ENCODE assay signal across 18 cellular contexts in the genomic region with DNA sequence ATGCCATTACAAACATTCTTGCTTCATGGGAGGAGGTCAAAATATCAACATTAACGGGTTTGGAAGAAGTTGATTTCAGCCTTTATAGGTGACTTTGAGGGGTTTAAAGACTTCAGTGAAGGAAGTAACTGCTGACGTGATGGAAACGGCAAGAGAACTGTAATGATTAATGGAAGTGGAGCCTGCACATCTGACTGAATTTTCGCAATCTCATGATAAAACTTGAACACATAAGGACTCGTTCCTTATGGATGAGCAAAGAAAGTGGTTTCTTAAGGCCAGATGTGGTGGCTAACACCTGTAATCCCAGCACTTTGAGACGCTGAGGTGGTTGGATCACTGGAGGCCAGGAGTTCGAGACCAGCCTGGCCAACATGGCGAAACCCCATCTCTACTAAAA.
DNase-seq lines count a peak whose midpoint lies in the region; ATAC-seq, FAIRE-seq and TF ChIP-seq lines count a peak whose summit lies in the region.
"Had no signal": no experiment of that assay in that cellular context is flagged by ENCODE, and none has a peak within 500 bp of the region (broad histone marks: within the 10 kb centered on the region; RNA-seq: fewer than 3 reads in every experiment).

No MANE protein-coding gene starts in this region.

- peak overlapping the region; percentile 90 for H3K27ac ChIP-seq in PC-3 (ENCODE audit: low read length)
- H3K27ac ChIP-seq in small intestine (ENCODE audit: low read depth in 1 of 2, low read length in 1 of 2), result no peak overlapping the region
- H3K27ac ChIP-seq in mesenchymal stem cell (ENCODE audit: low read length, poor library complexity, severe bottlenecking), result no peak overlapping the region
- H3K27ac ChIP-seq: adrenal gland had no signal

- H3K27me3 ChIP-seq in PC-3 (ENCODE audit: low read length) (no peaks in the 10 kb centered on the region), small intestine (ENCODE audit: control insufficient read depth in 2 of 2, insufficient read depth in 2 of 2, low read length in 2 of 2) (no peaks in the 10 kb centered on the region), mesenchymal stem cell (ENCODE audit: control insufficient read depth in 1 of 2, insufficient read depth in 1 of 2, low read length in 2 of 2) (no peaks in the 10 kb centered on the region)
- H3K27me3 ChIP-seq: adrenal gland had no signal

- no peak overlapping the region for H3K23ac ChIP-seq in mesenchymal stem cell (ENCODE audit: low read length in 2 of 2)

- peaks cover 86% of the 10 kb centered on the region for H3K4me1 Mint-ChIP-seq in activated naive CD4-positive, alpha-beta T cell treated with anti-CD3 and anti-CD28 coated beads, Interleukin-2, amount 50 U/mL, for 24 hours
- peaks cover 66% of the 10 kb centered on the region for H3K4me1 Mint-ChIP-seq in stimulated activated memory B cell treated with anti-CD40 and anti-IgM and Interleukin-4, amounts not matched to agents 10 μg/mL and 1 μg/mL and 100 μg/mL, for 72 hours

- intact Hi-C loops in PC-3 (cut with micrococcal nuclease), result loop anchor here (2.0 kb wide), 1 partner anchor 23 kb away; no protein-coding TSS in a partner anchor

- no peak overlapping the region for H2AK5ac ChIP-seq in mesenchymal stem cell (ENCODE audit: low read length, severe bottlenecking)

- FAIRE-seq in small intestine (lab: Jason Lieb, UNC), result no peak
- FAIRE-seq: TTC549 had no signal

- CTCF ChIA-PET in PC-3 (lab: Charles Lee), result no interaction called here

- no peaks in the 10 kb centered on the region for H3K79me2 ChIP-seq in PC-3 (ENCODE audit: low read length)

- no peak overlapping the region for H2BK12ac ChIP-seq in mesenchymal stem cell (ENCODE audit: low read length in 2 of 2)

- no peaks in the 10 kb centered on the region for H3K9me2 ChIP-seq in PC-3 (replicated peaks; ENCODE audit: low read length)

- no peaks in the 10 kb centered on the region for H3K27me3 Mint-ChIP-seq in activated naive CD4-positive, alpha-beta T cell treated with anti-CD3 and anti-CD28 coated beads, Interleukin-2, amount 50 U/mL, for 24 hours
- no peaks in the 10 kb centered on the region for H3K27me3 Mint-ChIP-seq in stimulated activated memory B cell treated with anti-CD40 and anti-IgM and Interleukin-4, amounts not matched to agents 10 μg/mL and 1 μg/mL and 100 μg/mL, for 72 hours
- H3K27me3 Mint-ChIP-seq: central memory CD8-positive, alpha-beta T cell had no signal

- H3K4me1 ChIP-seq in PC-3 (ENCODE audit: insufficient read depth, low read length), result peaks cover 37% of the 10 kb centered on the region
- H3K4me1 ChIP-seq in small intestine (ENCODE audit: control insufficient read depth in 2 of 2, insufficient read depth in 1 of 2, low read depth in 1 of 2, low read length in 1 of 2), result no peaks in the 10 kb centered on the region
- H3K4me1 ChIP-seq in mesenchymal stem cell (ENCODE audit: control insufficient read depth, insufficient read depth, low read depth, low read length), result peaks cover 3% of the 10 kb centered on the region
- H3K4me1 ChIP-seq: adrenal gland had no signal

- WGBS in small intestine, 3 donors, result 91 to 93% (median 91%) methylated on average over 8 of the region's 8 CpGs
- WGBS in mesenchymal stem cell, result 96% methylated on average over 7 of the region's 8 CpGs

- no peak for TF ChIP-seq CTCF in PC-3 (conservative IDR thresholded peaks at IDR 0.05; ENCODE audit: low read depth, low read length)

- no peak overlapping the region for H2BK5ac ChIP-seq in mesenchymal stem cell (ENCODE audit: low read depth, low read length, poor library complexity, severe bottlenecking)

- no peak for ATAC-seq in activated naive CD4-positive, alpha-beta T cell treated with anti-CD3 and anti-CD28 coated beads, Interleukin-2, amount 50 U/mL, for 72 hours
- ATAC-seq in PC-3, result no peak
- no peak for ATAC-seq in stimulated activated memory B cell treated with anti-CD40 and anti-IgM and Interleukin-4, amounts not matched to agents 10 μg/mL and 1 μg/mL and 100 μg/mL, for 72 hours
- ATAC-seq: left lobe of liver had no signal

- H3K36me3 Mint-ChIP-seq in activated naive CD4-positive, alpha-beta T cell treated with anti-CD3 and anti-CD28 coated beads, Interleukin-2, amount 50 U/mL, for 24 hours, result no peaks in the 10 kb centered on the region
- H3K36me3 Mint-ChIP-seq in activated naive CD4-positive, alpha-beta T cell treated with anti-CD3 and anti-CD28 coated beads, Interleukin-2, amount 50 U/mL, for 72 hours, result peaks cover 0 to 8% of the 10 kb centered on the region in 2 donors
- no peaks in the 10 kb centered on the region for H3K36me3 Mint-ChIP-seq in stimulated activated memory B cell treated with anti-CD40 and anti-IgM and Interleukin-4, amounts not matched to agents 10 μg/mL and 1 μg/mL and 100 μg/mL, for 72 hours

- H2AFZ ChIP-seq in PC-3 (ENCODE audit: low read length) (no peak overlapping the region), mesenchymal stem cell (ENCODE audit: low read depth, low read length) (no peak overlapping the region)

- H3K36me3 ChIP-seq in PC-3 (ENCODE audit: low read depth, low read length) (no peaks in the 10 kb centered on the region), small intestine (ENCODE audit: control insufficient read depth in 2 of 2, insufficient read depth in 2 of 2, low read length in 2 of 2) (no peaks in the 10 kb centered on the region), mesenchymal stem cell (ENCODE audit: control insufficient read depth in 1 of 2, insufficient read depth in 2 of 2, low read depth in 1 of 2, low read length in 2 of 2) (no peaks in the 10 kb centered on the region)
- H3K36me3 ChIP-seq: adrenal gland, HAP-1 had no signal

- no peaks in the 10 kb centered on the region for H3K9me3 Mint-ChIP-seq in activated naive CD4-positive, alpha-beta T cell treated with anti-CD3 and anti-CD28 coated beads, Interleukin-2, amount 50 U/mL, for 24 hours
- H3K9me3 Mint-ChIP-seq in activated naive CD4-positive, alpha-beta T cell treated with anti-CD3 and anti-CD28 coated beads, Interleukin-2, amount 50 U/mL, for 72 hours, result peaks cover 0 to 3% of the 10 kb centered on the region in 2 donors
- H3K9me3 Mint-ChIP-seq in stimulated activated memory B cell treated with anti-CD40 and anti-IgM and Interleukin-4, amounts not matched to agents 10 μg/mL and 1 μg/mL and 100 μg/mL, for 72 hours, result peaks cover 2% of the 10 kb centered on the region
- H3K9me3 Mint-ChIP-seq: central memory CD8-positive, alpha-beta T cell had no signal

- H3K4me3 Mint-ChIP-seq in activated naive CD4-positive, alpha-beta T cell treated with anti-CD3 and anti-CD28 coated beads, Interleukin-2, amount 50 U/mL, for 24 hours, result no peak overlapping the region
- H3K4me3 Mint-ChIP-seq in stimulated activated memory B cell treated with anti-CD40 and anti-IgM and Interleukin-4, amounts not matched to agents 10 μg/mL and 1 μg/mL and 100 μg/mL, for 72 hours, result no peak overlapping the region
- H3K4me3 Mint-ChIP-seq: CD14-positive monocyte; central memory CD8-positive, alpha-beta T cell had no signal

- H3K4ac ChIP-seq in mesenchymal stem cell (ENCODE audit: low read depth in 1 of 2, low read length in 2 of 2), result no peak overlapping the region

- peaks cover 4% of the 10 kb centered on the region for H3F3A ChIP-seq in PC-3 (ENCODE audit: low read length, unreplicated experiment)

- no peak overlapping the region for H4K91ac ChIP-seq in mesenchymal stem cell (ENCODE audit: low read length)

- POLR2A ChIA-PET in PC-3 (lab: Charles Lee; ENCODE audit: unreplicated experiment), result no interaction called here

- no peak overlapping the region for H4K8ac ChIP-seq in mesenchymal stem cell (ENCODE audit: low read length)

- BruUV-seq in PC-3 (replicated peaks; lab: Mats Ljungman, UMichigan), result no TSS peak

- no peak overlapping the region for H2BK120ac ChIP-seq in mesenchymal stem cell (ENCODE audit: low read depth, low read length)

- peak overlapping the region; percentile 36 for H3K27ac Mint-ChIP-seq in activated naive CD4-positive, alpha-beta T cell treated with anti-CD3 and anti-CD28 coated beads, Interleukin-2, amount 50 U/mL, for 24 hours
- no peak overlapping the region for H3K27ac Mint-ChIP-seq in activated naive CD4-positive, alpha-beta T cell treated with anti-CD3 and anti-CD28 coated beads, Interleukin-2, amount 50 U/mL, for 72 hours
- peak overlapping the region; percentile 79 for H3K27ac Mint-ChIP-seq in stimulated activated memory B cell treated with anti-CD40 and anti-IgM and Interleukin-4, amounts not matched to agents 10 μg/mL and 1 μg/mL and 100 μg/mL, for 72 hours

- peak overlapping the region in 1 of 2 experiments; percentile 34 for H3K18ac ChIP-seq in mesenchymal stem cell (ENCODE audit: low read depth in 1 of 2, low read length in 2 of 2)

- H2BK15ac ChIP-seq in mesenchymal stem cell (ENCODE audit: low read depth, poor library complexity, severe bottlenecking), result no peak overlapping the region

- H3K9ac ChIP-seq in PC-3 (ENCODE audit: low read length) (peak overlapping the region; percentile 55; the same call in 1 of the 2 replicates), mesenchymal stem cell (ENCODE audit: low read length) (no peak overlapping the region)

- H3K4me3 ChIP-seq in PC-3 (ENCODE audit: low read length) (no peak overlapping the region), small intestine (ENCODE audit: low read depth in 1 of 2, low read length in 2 of 2) (no peak overlapping the region), mesenchymal stem cell (ENCODE audit: insufficient read depth in 1 of 2, low read depth in 1 of 2, low read length in 2 of 2) (no peak overlapping the region)
- H3K4me3 ChIP-seq: adrenal gland, HAP-1 had no signal

- peak overlapping the region; percentile 64 for H3K4me2 ChIP-seq in PC-3 (ENCODE audit: low read length)
- no peak overlapping the region for H3K4me2 ChIP-seq in mesenchymal stem cell (ENCODE audit: low read length, poor library complexity, severe bottlenecking)

- H3K79me1 ChIP-seq in mesenchymal stem cell (replicated peaks; ENCODE audit: low read length, poor library complexity, severe bottlenecking), result no peaks in the 10 kb centered on the region

- no peak overlapping the region for H3K14ac ChIP-seq in mesenchymal stem cell (ENCODE audit: low read length in 2 of 2)

- DNase-seq in activated naive CD4-positive, alpha-beta T cell treated with anti-CD3 and anti-CD28 coated beads, Interleukin-2, amount 50 U/mL, for 72 hours (ENCODE audit: low spot score in 2 of 2), result no peak
- DNase-seq in PC-3, result no peak
- peak; percentile 84 for DNase-seq in amniotic epithelial cell (ENCODE audit: low read depth)
- no peak for DNase-seq in small intestine
- no peak for DNase-seq in central memory CD4-positive, alpha-beta T cell
- no peak for DNase-seq in mesenchymal stem cell
- DNase-seq: activated CD4-positive, alpha-beta T cell treated with anti-CD3 and anti-CD28 coated beads, Interleukin-2, amount 50 U/mL, for 1 hour; adrenal gland; DMS53; NCI-H146; retina had no signal

- no peaks in the 10 kb centered on the region for H4K20me1 ChIP-seq in PC-3 (ENCODE audit: low read length)

- H3K9me3 ChIP-seq in PC-3 (ENCODE audit: low read length), result no peaks in the 10 kb centered on the region
- no peaks in the 10 kb centered on the region for H3K9me3 ChIP-seq in small intestine (ENCODE audit: control insufficient read depth, low read depth)
- H3K9me3 ChIP-seq in mesenchymal stem cell (ENCODE audit: control insufficient read depth, low read length), result no peaks in the 10 kb centered on the region
- H3K9me3 ChIP-seq: adrenal gland, HAP-1 had no signal

Comparison
In these comparisons a context has a peak if more than half of its experiments do, and no peak if none do; other contexts are left out.
1. H3K27ac Mint-ChIP-seq: peak in activated naive CD4-positive, alpha-beta T cell treated with anti-CD3 and anti-CD28 coated beads, Interleukin-2, amount 50 U/mL, for 24 hours (single experiment) and stimulated activated memory B cell treated with anti-CD40 and anti-IgM and Interleukin-4, amounts not matched to agents 10 μg/mL and 1 μg/mL and 100 μg/mL, for 72 hours (single experiment); none in activated naive CD4-positive, alpha-beta T cell treated with anti-CD3 and anti-CD28 coated beads, Interleukin-2, amount 50 U/mL, for 72 hours (0 of 2).